In the genomic region with DNA sequence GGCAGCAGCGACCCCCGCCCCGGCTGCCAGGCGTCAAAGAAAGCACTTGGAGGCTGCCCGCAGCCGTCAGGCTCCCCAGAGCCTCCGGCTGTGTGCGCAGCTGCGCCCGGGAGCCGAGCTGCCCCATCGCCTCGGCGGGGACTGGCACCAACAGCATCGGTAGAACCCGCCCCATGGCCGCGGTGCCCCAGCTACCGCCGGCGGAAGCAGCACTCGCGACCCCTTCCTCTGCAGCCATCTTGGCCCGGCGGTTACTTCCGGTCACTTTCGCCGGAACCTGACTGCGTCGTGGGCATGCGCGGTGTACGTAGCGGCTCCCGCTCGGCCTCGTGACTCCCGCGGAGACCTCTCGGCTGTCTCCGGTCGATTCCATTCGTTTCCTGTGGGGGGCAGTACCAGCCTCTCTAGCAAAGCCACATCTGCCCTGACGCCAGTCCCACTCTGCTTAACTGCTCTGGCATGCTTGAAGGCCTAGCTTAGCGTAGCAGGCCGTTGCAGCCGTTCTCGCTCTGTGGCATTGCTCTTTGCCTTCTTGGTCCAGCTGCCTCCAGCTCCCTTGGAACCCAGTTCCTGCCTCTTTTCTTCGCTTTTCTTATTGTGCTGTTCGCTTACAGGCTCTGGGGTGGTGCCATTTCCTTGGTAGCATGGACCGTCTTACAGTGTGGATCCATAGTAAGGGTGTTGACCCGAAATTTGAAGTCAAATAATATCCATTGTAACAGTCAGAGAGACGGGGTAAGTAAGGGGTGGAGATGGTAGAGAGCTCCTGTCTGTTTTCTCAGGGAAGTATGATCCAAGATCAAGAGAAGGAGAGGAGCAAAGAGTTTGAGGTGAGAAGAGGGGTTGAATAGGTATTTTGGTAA, we compare ENCODE assay signal across 8 cellular contexts. TPM values are rescaled to one million over a fixed set of nuclear protein-coding genes. Genes with fewer than 3 reads are reported as not detected.
DNase-seq lines count a peak whose midpoint lies in the region; ATAC-seq, FAIRE-seq and TF ChIP-seq lines count a peak whose summit lies in the region.

A gene with protein sequence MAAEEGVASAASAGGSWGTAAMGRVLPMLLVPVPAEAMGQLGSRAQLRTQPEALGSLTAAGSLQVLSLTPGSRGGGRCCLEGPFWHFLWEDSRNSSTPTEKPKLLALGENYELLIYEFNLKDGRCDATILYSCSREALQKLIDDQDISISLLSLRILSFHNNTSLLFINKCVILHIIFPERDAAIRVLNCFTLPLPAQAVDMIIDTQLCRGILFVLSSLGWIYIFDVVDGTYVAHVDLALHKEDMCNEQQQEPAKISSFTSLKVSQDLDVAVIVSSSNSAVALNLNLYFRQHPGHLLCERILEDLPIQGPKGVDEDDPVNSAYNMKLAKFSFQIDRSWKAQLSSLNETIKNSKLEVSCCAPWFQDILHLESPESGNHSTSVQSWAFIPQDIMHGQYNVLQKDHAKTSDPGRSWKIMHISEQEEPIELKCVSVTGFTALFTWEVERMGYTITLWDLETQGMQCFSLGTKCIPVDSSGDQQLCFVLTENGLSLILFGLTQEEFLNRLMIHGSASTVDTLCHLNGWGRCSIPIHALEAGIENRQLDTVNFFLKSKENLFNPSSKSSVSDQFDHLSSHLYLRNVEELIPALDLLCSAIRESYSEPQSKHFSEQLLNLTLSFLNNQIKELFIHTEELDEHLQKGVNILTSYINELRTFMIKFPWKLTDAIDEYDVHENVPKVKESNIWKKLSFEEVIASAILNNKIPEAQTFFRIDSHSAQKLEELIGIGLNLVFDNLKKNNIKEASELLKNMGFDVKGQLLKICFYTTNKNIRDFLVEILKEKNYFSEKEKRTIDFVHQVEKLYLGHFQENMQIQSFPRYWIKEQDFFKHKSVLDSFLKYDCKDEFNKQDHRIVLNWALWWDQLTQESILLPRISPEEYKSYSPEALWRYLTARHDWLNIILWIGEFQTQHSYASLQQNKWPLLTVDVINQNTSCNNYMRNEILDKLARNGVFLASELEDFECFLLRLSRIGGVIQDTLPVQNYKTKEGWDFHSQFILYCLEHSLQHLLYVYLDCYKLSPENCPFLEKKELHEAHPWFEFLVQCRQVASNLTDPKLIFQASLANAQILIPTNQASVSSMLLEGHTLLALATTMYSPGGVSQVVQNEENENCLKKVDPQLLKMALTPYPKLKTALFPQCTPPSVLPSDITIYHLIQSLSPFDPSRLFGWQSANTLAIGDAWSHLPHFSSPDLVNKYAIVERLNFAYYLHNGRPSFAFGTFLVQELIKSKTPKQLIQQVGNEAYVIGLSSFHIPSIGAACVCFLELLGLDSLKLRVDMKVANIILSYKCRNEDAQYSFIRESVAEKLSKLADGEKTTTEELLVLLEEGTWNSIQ (N-terminal part only) (minus strand): TSS at position 253 of the 863 bp plus-strand sequence. CDS start 15 bp downstream, at position 238.

- DNase-seq in D721Med (ENCODE audit: insufficient read length, low spot score) (peak; percentile 64), endothelial cell (ENCODE audit: low spot score) (peak; percentile 99), midbrain (lab: John Stamatoyannopoulos, UW) (peak; percentile 95)
- peak; percentile 96 for DNase-seq in activated CD8-positive, alpha-beta memory T cell treated with anti-CD3 and anti-CD28 coated beads, Interleukin-2, amount 50 U/mL, for 48 hours
- DNase-seq in stimulated activated CD8-positive, alpha-beta memory T cell treated with anti-CD3 and anti-CD28 coated beads, Interleukin-2, amount 100 ng/mL, for 48 hours (ENCODE audit: low read depth in 2 of 2) = peak; percentile 91 to 97

- peak within 1 kb of the TSS; percentile 97 for H3K4me3 Mint-ChIP-seq in endothelial cell (ENCODE audit: unreplicated experiment)

- H3K27me3 ChIP-seq in HUES64 (ENCODE audit: insufficient read depth, low read length) = no peaks in the 10 kb centered on the region
- H3K27me3 ChIP-seq in OCI-LY1 (ENCODE audit: insufficient read depth, low read length) = no peaks in the 10 kb centered on the region

- H3K9ac ChIP-seq in HUES64 (ENCODE audit: low read depth, low read length) = peak within 1 kb of the TSS; percentile 86
- peak within 1 kb of the TSS; percentile 98 for H3K9ac ChIP-seq in OCI-LY1 (ENCODE audit: low read length)

- H2AFZ ChIP-seq in OCI-LY1 (ENCODE audit: low read length) = peak within 1 kb of the TSS; percentile 85

- H3K9me3 ChIP-seq in HUES64 (ENCODE audit: insufficient read depth, low read depth, low read length) = no peaks in the 10 kb centered on the region
- no peaks in the 10 kb centered on the region for H3K9me3 ChIP-seq in OCI-LY1 (ENCODE audit: low read length)

- H3K79me2 ChIP-seq in OCI-LY1 (ENCODE audit: insufficient read depth, low read length) = peaks cover 11% of the 10 kb centered on the region; the same call in 1 of the 2 replicates

- ATAC-seq in GM21423 (IDR thresholded peaks at IDR 0.05; ENCODE audit: unreplicated experiment) = peak; percentile 74

- TF ChIP-seq CTCF in D721Med (IDR thresholded peaks at IDR 0.05; ENCODE audit: insufficient read depth, missing control alignments) (peak; percentile 78), OCI-LY1 (IDR thresholded peaks at IDR 0.05; ENCODE audit: low read length) (peak; percentile 87), endothelial cell (IDR thresholded peaks at IDR 0.05; ENCODE audit: unreplicated experiment) (peak; percentile 88)

- no peaks in the 10 kb centered on the region for H4K20me1 ChIP-seq in OCI-LY1 (ENCODE audit: insufficient read depth, low read length)

- peak within 1 kb of the TSS; percentile 95 for H3K27ac Mint-ChIP-seq in endothelial cell (ENCODE audit: unreplicated experiment)

- peaks cover 3% of the 10 kb centered on the region for H3K27me3 Mint-ChIP-seq in endothelial cell (ENCODE audit: unreplicated experiment)

- H3F3A ChIP-seq in OCI-LY1 (ENCODE audit: insufficient read depth, low read length) = 0 out of 2 replicates have a peak, but pooled peaks cover 4% of the 10 kb centered on the region

- no peaks in the 10 kb centered on the region for H3K9me3 Mint-ChIP-seq in endothelial cell (ENCODE audit: unreplicated experiment)

- H3K4me3 ChIP-seq in HUES64 (ENCODE audit: low read length) (peak within 1 kb of the TSS; percentile 86), OCI-LY1 (ENCODE audit: low read depth, low read length, poor library complexity, severe bottlenecking) (peak within 1 kb of the TSS; percentile 88)

- 10% methylated on average over 53 of the region's 53 CpGs for WGBS in HUES64

- H3K4me2 ChIP-seq in OCI-LY1 (ENCODE audit: low read length) = peak within 1 kb of the TSS; percentile 93

- peaks cover 6% of the 10 kb centered on the region for H3K36me3 Mint-ChIP-seq in endothelial cell (ENCODE audit: low read depth, unreplicated experiment)

- FAIRE-seq in D721Med (lab: Jason Lieb, UNC) = no peak

- H3K27ac ChIP-seq in HUES64 (ENCODE audit: low read depth, low read length) (peak within 1 kb of the TSS; percentile 83), OCI-LY1 (ENCODE audit: low read depth, low read length, poor library complexity, severe bottlenecking) (peak within 1 kb of the TSS; percentile 93)

- H3K36me3 ChIP-seq in HUES64 (ENCODE audit: insufficient read depth, low read length) (peaks cover 16% of the 10 kb centered on the region), OCI-LY1 (ENCODE audit: insufficient read depth, low read length) (peaks cover 16% of the 10 kb centered on the region)

- H3K4me1 Mint-ChIP-seq in endothelial cell (ENCODE audit: unreplicated experiment) = peaks cover 4% of the 10 kb centered on the region

- peaks cover 7% of the 10 kb centered on the region for H3K4me1 ChIP-seq in HUES64 (ENCODE audit: insufficient read depth, low read length)
- H3K4me1 ChIP-seq in OCI-LY1 (ENCODE audit: insufficient read depth, low read length, severe bottlenecking) = peaks cover 45% of the 10 kb centered on the region

- no peaks in the 10 kb centered on the region for H3K9me2 ChIP-seq in OCI-LY1 (ENCODE audit: low read depth, low read length)

RNA-seq across cellular contexts. Expression of the gene that starts here (rescaled TPM):
- polyA plus RNA-seq in HUES64 (2013, experiment 1 of 2) = 20.0 TPM
- polyA plus RNA-seq in HUES64 (2013, experiment 2 of 2) = 23.7 TPM
- 37.1 TPM for total RNA-seq in endothelial cell (ENCODE audit: unreplicated experiment)

Comparison
In these comparisons a context has a peak if more than half of its experiments do, and no peak if none do; other contexts are left out.
1. Peak in every context shown above with its lines: DNase-seq, ATAC-seq, H3K4me3 ChIP-seq and H3K27ac ChIP-seq.